Comparison of ENCODE assay signal across 9 cellular contexts in genomic region chr16:66878067-66878466, GRCh38. TPM values are rescaled to one million over a fixed set of nuclear protein-coding genes. Genes with fewer than 3 reads are reported as not detected.
A peak's percentile ranks its signal among the peaks of the same experiment; 100 is the strongest.
DNase-seq lines count a peak whose midpoint lies in the region; ATAC-seq and TF ChIP-seq lines count a peak whose summit lies in the region.
"Had no signal": no experiment of that assay in that cellular context is flagged by ENCODE, and none has a peak within 500 bp of the region (broad histone marks: within the 10 kb centered on the region; RNA-seq: fewer than 3 reads in every experiment).

No MANE protein-coding gene starts in this region.

- H3K4me1 ChIP-seq in upper lobe of left lung = peaks cover 8 to 35% (median 24%) of the 10 kb centered on the region in 4 donors

- H3K36me3 Mint-ChIP-seq in T-helper 2 cell treated with Interferon-gamma antibody and Interleukin-4, amounts not matched to agents 5 μg/mL and 100 μg/mL, for 36 hours (ENCODE audit: low read depth) = peaks cover 2% of the 10 kb centered on the region

- H3K27me3 Mint-ChIP-seq in T-helper 2 cell treated with Interferon-gamma antibody and Interleukin-4, amounts not matched to agents 5 μg/mL and 100 μg/mL, for 36 hours (ENCODE audit: low read depth) = no peaks in the 10 kb centered on the region

- no peak for TF ChIP-seq EP300 in upper lobe of left lung (IDR thresholded peaks at IDR 0.05)

- peaks cover 52% of the 10 kb centered on the region for H3K4me1 Mint-ChIP-seq in T-helper 2 cell treated with Interferon-gamma antibody and Interleukin-4, amounts not matched to agents 5 μg/mL and 100 μg/mL, for 36 hours (ENCODE audit: low read depth)

- peaks cover 5% of the 10 kb centered on the region for H3K9me3 Mint-ChIP-seq in T-helper 2 cell treated with Interferon-gamma antibody and Interleukin-4, amounts not matched to agents 5 μg/mL and 100 μg/mL, for 36 hours

- no peaks in the 10 kb centered on the region for H3K36me3 ChIP-seq in upper lobe of left lung

- peak; percentile 77 for DNase-seq in activated naive CD4-positive, alpha-beta T cell treated with Interleukin-2 at 50 U/mL for 16 hours
- no peak for DNase-seq in activated naive CD4-positive, alpha-beta T cell (lab: John Stamatoyannopoulos, UW)
- DNase-seq in T-helper 2 cell treated with Interferon-gamma antibody and Interleukin-4, amounts not matched to agents 5 μg/mL and 100 μg/mL, for 36 hours (ENCODE audit: low spot score) = peak; percentile 85
- DNase-seq in fibroblast of peridontal ligament (ENCODE audit: extremely low read depth) = peak; percentile 64
- DNase-seq in upper lobe of left lung = no peak
- no peak for DNase-seq in NCI-H1436 (lab: John Stamatoyannopoulos, UW)
- DNase-seq in ecto neural progenitor cell (ENCODE audit: low spot score) = no peak
- DNase-seq: NCI-H1930 had no signal

- no peak for TF ChIP-seq CTCF in upper lobe of left lung (IDR thresholded peaks at IDR 0.05)

- H3K9me3 ChIP-seq in upper lobe of left lung = no peaks in the 10 kb centered on the region

- no peak overlapping the region for H3K4me3 ChIP-seq in upper lobe of left lung

- H3K27me3 ChIP-seq in upper lobe of left lung = no peaks in the 10 kb centered on the region

- ATAC-seq in upper lobe of left lung (ENCODE audit: low FRiP score in 2 of 2) (no peak), HG02840 (IDR thresholded peaks at IDR 0.05; ENCODE audit: low FRiP score, unreplicated experiment) (no peak)

- WGBS in upper lobe of left lung, 2 donors = 35 to 61% methylated on average over 3 to 5 of the region's 5 CpGs

- peak overlapping the region; percentile 45 for H3K4me3 Mint-ChIP-seq in T-helper 2 cell treated with Interferon-gamma antibody and Interleukin-4, amounts not matched to agents 5 μg/mL and 100 μg/mL, for 36 hours

- H3K27ac ChIP-seq in upper lobe of left lung = no peak overlapping the region

- TF ChIP-seq POLR2A in upper lobe of left lung (IDR thresholded peaks at IDR 0.05) = no peak

- peak overlapping the region; percentile 66 for H3K27ac Mint-ChIP-seq in T-helper 2 cell treated with Interferon-gamma antibody and Interleukin-4, amounts not matched to agents 5 μg/mL and 100 μg/mL, for 36 hours

RNA-seq across cellular contexts. Expression of gene PDP2, which starts 2.2 kb away (rescaled TPM):
- 10 to 100 TPM; 12.3 to 24.6 (median 17.4) TPM for total RNA-seq in upper lobe of left lung

RNA-seq across cellular contexts. Expression of gene CA7, which starts 33.9 kb away (rescaled TPM):
- total RNA-seq in upper lobe of left lung = not detected

RNA-seq across cellular contexts. Expression of gene CDH16, which starts 40.6 kb away (rescaled TPM):
- 1 to 10 TPM in 2 of 6 donors, under 1 TPM in 1, not detected in 3; 0.40 to 1.8 (median 1.7) TPM for total RNA-seq in upper lobe of left lung

RNA-seq across cellular contexts. Expression of gene RRAD, which starts 47.3 kb away (rescaled TPM):
- 10 to 100 TPM; 13.8 to 50.3 (median 47.0) TPM for total RNA-seq in upper lobe of left lung

RNA-seq across cellular contexts. Expression of gene NAE1, which starts 47.3 kb away (rescaled TPM):
- total RNA-seq in upper lobe of left lung = 10 to 100 TPM; 12.9 to 48.7 (median 34.0) TPM

Comparison
In these comparisons a context has a peak if more than half of its experiments do, and no peak if none do; other contexts are left out.
1. DNase-seq: peak in activated naive CD4-positive, alpha-beta T cell treated with Interleukin-2 at 50 U/mL for 16 hours (single experiment), T-helper 2 cell treated with Interferon-gamma antibody and Interleukin-4, amounts not matched to agents 5 μg/mL and 100 μg/mL, for 36 hours (single experiment) and fibroblast of peridontal ligament (single experiment); none in activated naive CD4-positive, alpha-beta T cell (0 of 4), upper lobe of left lung (0 of 2), NCI-H1436 (single experiment) and ecto neural progenitor cell (single experiment).